Comparison of ENCODE assay signal across 8 cellular contexts in the genomic region with DNA sequence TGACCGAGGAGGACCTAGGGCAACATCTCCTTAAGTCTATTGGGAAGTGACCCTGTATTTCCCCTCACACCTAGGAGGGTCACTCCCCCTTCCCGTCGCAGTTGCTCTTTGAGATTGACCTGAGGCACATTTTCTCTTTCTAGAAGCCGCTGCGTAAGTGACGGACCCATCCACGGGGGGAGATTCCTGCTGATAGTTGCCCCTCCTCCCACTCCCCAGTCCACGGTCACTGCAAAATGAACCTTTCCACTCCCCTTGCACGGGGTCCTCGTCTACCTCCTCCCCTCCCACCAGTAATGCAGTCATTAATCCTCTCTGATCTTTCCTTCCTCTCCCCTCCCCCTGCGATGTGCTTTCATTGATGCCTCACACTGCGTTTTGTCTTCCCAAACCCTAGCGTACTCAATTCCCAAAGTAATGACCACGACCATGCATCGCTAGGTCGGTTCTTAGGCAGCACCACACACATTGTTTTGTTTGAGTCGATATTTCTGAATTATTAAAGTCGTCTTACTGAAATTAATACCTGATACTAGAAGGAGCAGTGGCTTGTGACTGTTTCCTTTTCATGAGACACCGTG. TPM values are rescaled to one million over a fixed set of nuclear protein-coding genes. Genes with fewer than 3 reads are reported as not detected.
DNase-seq lines count a peak whose midpoint lies in the region; ATAC-seq, FAIRE-seq and TF ChIP-seq lines count a peak whose summit lies in the region.

No MANE protein-coding gene starts in this region.

- peak overlapping the region; percentile 35 for H2AK5ac ChIP-seq in IMR-90 (ENCODE audit: low read depth, low read length)

- H3K4me1 Mint-ChIP-seq in T-cell = peaks cover 46 to 56% (median 49%) of the 10 kb centered on the region in 3 donors
- peaks cover 47% of the 10 kb centered on the region for H3K4me1 Mint-ChIP-seq in central memory CD8-positive, alpha-beta T cell

- H4K20me1 ChIP-seq in IMR-90 (ENCODE audit: insufficient read depth, low read length) = no peaks in the 10 kb centered on the region; the same call in 1 of the 2 replicates
- no peaks in the 10 kb centered on the region for H4K20me1 ChIP-seq in keratinocyte (ENCODE audit: control insufficient read depth, extremely low read depth, insufficient read depth, low read length)

- peaks cover 6 to 10% of the 10 kb centered on the region in 2 donors for H3K27me3 Mint-ChIP-seq in T-cell
- H3K27me3 Mint-ChIP-seq in central memory CD8-positive, alpha-beta T cell = peaks cover 23% of the 10 kb centered on the region

- peak overlapping the region; percentile 66 for H4K91ac ChIP-seq in IMR-90 (ENCODE audit: insufficient read depth, low read depth, low read length)

- H3K36me3 ChIP-seq in IMR-90 (ENCODE audit: control insufficient read depth, insufficient read depth, low read length) (no peaks in the 10 kb centered on the region), keratinocyte (ENCODE audit: control insufficient read depth in 2 of 2, extremely low read depth in 1 of 2, insufficient read depth in 2 of 2, low read length in 2 of 2) (no peaks in the 10 kb centered on the region)

- intact Hi-C loops in IMR-90 (cut with micrococcal nuclease) = loop anchor here (1.0 to 5.0 kb wide), 4 partner anchors 81 to 163 kb away; a partner anchor contains a TSS

- H3K18ac ChIP-seq in IMR-90 (ENCODE audit: low read depth, low read length) = peak overlapping the region; percentile 5

- H3K4me3 ChIP-seq in IMR-90 (ENCODE audit: insufficient read depth, low read depth, low read length) (peak overlapping the region; percentile 74), keratinocyte (ENCODE audit: control insufficient read depth in 2 of 3, extremely low read depth in 1 of 3, insufficient read depth in 2 of 3, low read depth in 1 of 3, low read length in 3 of 3) (peak overlapping the region; percentile 74 to 91 (median 77))

- H3K9me3 Mint-ChIP-seq in T-cell = no peaks in the 10 kb centered on the region
- H3K9me3 Mint-ChIP-seq in central memory CD8-positive, alpha-beta T cell = no peaks in the 10 kb centered on the region

- peak overlapping the region; percentile 7; the same call in 1 of the 2 replicates for H4K5ac ChIP-seq in IMR-90 (ENCODE audit: low read depth, low read length)

- TF ChIP-seq CTCF in GM10248 (IDR thresholded peaks at IDR 0.05; ENCODE audit: control extremely low read depth, extremely low read depth, low read depth, missing control alignments) (no peak), IMR-90 (conservative IDR thresholded peaks at IDR 0.05; ENCODE audit: low read depth, low read length) (no peak), keratinocyte (optimal IDR thresholded peaks at IDR 0.05 in 1 of 3, IDR thresholded peaks at IDR 0.05 in 1 of 3, conservative IDR thresholded peaks at IDR 0.05 in 1 of 3; ENCODE audit: extremely low read depth in 1 of 3, insufficient read depth in 2 of 3, low read length in 3 of 3) (no peak)

- peak overlapping the region; percentile 76 for H3K9ac ChIP-seq in IMR-90 (ENCODE audit: low read depth, low read length)
- H3K9ac ChIP-seq in keratinocyte (ENCODE audit: control insufficient read depth, extremely low read depth, insufficient read depth, low read length) = peak overlapping the region; percentile 93

- no peak for TF ChIP-seq RAD21 in IMR-90 (IDR thresholded peaks at IDR 0.05; ENCODE audit: low read length)

- WGBS in IMR-90 (ENCODE audit: extremely low coverage in 2 of 2, insufficient read length in 1 of 2), 2 experiments = 0% methylated on average over 11 of the region's 19 CpGs; no CpG with 5 or more reads in 1 of the 2 experiments

- DNase-seq in GM10248 (ENCODE audit: extremely low spot score) (peak; percentile 43), IMR-90 (peak; percentile 29), T-cell (peak in 19 of 34 experiments; percentile 1 to 29 (median 4)), keratinocyte (ENCODE audit: low read depth, low spot score) (no peak), NCI-H1048 (lab: John Stamatoyannopoulos, UW) (no peak)
- no peak for DNase-seq in central memory CD8-positive, alpha-beta T cell (ENCODE audit: low spot score in 2 of 2)
- DNase-seq in stimulated activated CD4-positive, alpha-beta T cell treated with anti-CD3 and anti-CD28 coated beads, Interleukin-15, amount 100 ng/mL, for 48 hours (ENCODE audit: low read depth in 2 of 2) = peak; percentile 2 to 6

- dilution Hi-C loops in IMR-90 (cut with HindIII; ENCODE audit: low sequenced_read_pairs, unreplicated experiment) = no loop called here
- dilution Hi-C loops in keratinocyte (cut with MboI; ENCODE audit: extremely low pct_ligation_motif_present, low sequenced_read_pairs) = loop anchor here (25.0 kb wide), 1 partner anchor 138 kb away; no protein-coding TSS in a partner anchor

- H3K79me2 ChIP-seq in keratinocyte (ENCODE audit: control insufficient read depth, insufficient read depth, low read length) = peaks cover 54% of the 10 kb centered on the region

- H3K27me3 ChIP-seq in IMR-90 (ENCODE audit: control insufficient read depth, insufficient read depth, low read length) = no peaks in the 10 kb centered on the region
- H3K27me3 ChIP-seq in keratinocyte (ENCODE audit: control insufficient read depth, extremely low read depth, insufficient read depth, low read length) = no peaks in the 10 kb centered on the region

- H3K56ac ChIP-seq in IMR-90 (ENCODE audit: extremely low read depth, insufficient read depth, low read length) = peak overlapping the region; percentile 62

- peak overlapping the region; percentile 10 to 72 for H4K8ac ChIP-seq in IMR-90 (ENCODE audit: low read depth in 2 of 2, low read length in 2 of 2)

- H3K4me1 ChIP-seq in IMR-90 (ENCODE audit: control insufficient read depth, insufficient read depth, low read length) (peaks cover 3% of the 10 kb centered on the region; the same call in 1 of the 2 replicates), keratinocyte (ENCODE audit: control insufficient read depth, extremely low read depth, insufficient read depth, low read length) (peaks cover 13% of the 10 kb centered on the region)

- H3K4me2 ChIP-seq in IMR-90 (ENCODE audit: low read depth, low read length) (peak overlapping the region; percentile 78), keratinocyte (ENCODE audit: control insufficient read depth, extremely low read depth, insufficient read depth, low read depth, low read length) (peak overlapping the region; percentile 93)

- in situ Hi-C loops in IMR-90 (cut with MboI; ENCODE audit: low sequenced_read_pairs) = no loop called here

- peak overlapping the region; percentile 86 for H3K14ac ChIP-seq in IMR-90 (replicated peaks; ENCODE audit: low read depth, low read length)

- H3K9me1 ChIP-seq in IMR-90 (ENCODE audit: insufficient read depth, low read length) (peaks cover 8% of the 10 kb centered on the region; the same call in 1 of the 2 replicates), keratinocyte (ENCODE audit: control insufficient read depth, extremely low read depth, insufficient read depth, low read length) (no peaks in the 10 kb centered on the region)

- ATAC-seq in GM21737 (IDR thresholded peaks at IDR 0.05; ENCODE audit: unreplicated experiment) (peak; percentile 35), IMR-90 (ENCODE audit: low read depth) (peak; percentile 3; the same call in 1 of the 2 replicates), T-cell (replicated peaks in 1 of 4) (peak; percentile 4 to 14 (median 14))
- ATAC-seq in central memory CD8-positive, alpha-beta T cell (replicated peaks; ENCODE audit: extremely low read depth, poor library complexity, severe bottlenecking) = peak; percentile 21

- peaks cover 6 to 22% of the 10 kb centered on the region in 2 experiments for H3K79me1 ChIP-seq in IMR-90 (ENCODE audit: low read depth in 1 of 2, low read length in 2 of 2)

- BruUV-seq in IMR-90 (replicated peaks; lab: Mats Ljungman, UMichigan) = no TSS peak

- CTCF ChIA-PET in GM10248 (lab: Yijun Ruan, JAX) = interaction anchor here (1.3 to 1.7 kb wide), 2 partner anchors 8 to 40 kb away, joined by 3 read pairs; no protein-coding TSS in a partner anchor
- CTCF ChIA-PET in IMR-90 (lab: Yijun Ruan, JAX) = no interaction called here
- CTCF ChIA-PET in T-cell (lab: Charles Lee) = interaction anchor here (0.6 to 0.8 kb wide), 4 partner anchors 31 to 110 kb away, joined by 3 to 5 read pairs (median 3); no protein-coding TSS in a partner anchor

- no peak overlapping the region for H2BK20ac ChIP-seq in IMR-90 (ENCODE audit: low read depth, low read length)

- H2AFZ ChIP-seq in IMR-90 (replicated peaks; ENCODE audit: low read length, poor library complexity) = peak overlapping the region; percentile 96
- peak overlapping the region; percentile 73 for H2AFZ ChIP-seq in keratinocyte (ENCODE audit: control insufficient read depth, low read length)

- POLR2A ChIA-PET in GM10248 (lab: Yijun Ruan, JAX) = no interaction called here
- POLR2A ChIA-PET in IMR-90 (lab: Charles Lee; ENCODE audit: unreplicated experiment) = no interaction called here
- POLR2A ChIA-PET in T-cell (lab: Charles Lee) = interaction anchor here in 1 of 2 donors (0.7 kb wide), 1 partner anchor 34 kb away, joined by 4 read pairs; no protein-coding TSS in a partner anchor

- H3K27ac ChIP-seq in IMR-90 (ENCODE audit: insufficient read depth, low read length) (peak overlapping the region; percentile 81), keratinocyte (ENCODE audit: control insufficient read depth, insufficient read depth, low read length) (peak overlapping the region; percentile 85)

- peak overlapping the region; percentile 98 for H2AK9ac ChIP-seq in IMR-90 (replicated peaks; ENCODE audit: low read depth, low read length, poor library complexity)

- peak overlapping the region; percentile 89 to 96 for H3K27ac Mint-ChIP-seq in T-cell
- H3K27ac Mint-ChIP-seq in central memory CD8-positive, alpha-beta T cell (ENCODE audit: low read depth) = peak overlapping the region; percentile 88

- no peak for TF ChIP-seq POLR2A in IMR-90 (IDR thresholded peaks at IDR 0.05; ENCODE audit: low read depth, low read length)

- peak overlapping the region; percentile 78 for H3K23ac ChIP-seq in IMR-90 (ENCODE audit: low read depth, low read length)

- peak overlapping the region; percentile 85 to 99 (median 90) for H3K4me3 Mint-ChIP-seq in T-cell
- H3K4me3 Mint-ChIP-seq in central memory CD8-positive, alpha-beta T cell = peak overlapping the region; percentile 96

- H3K36me3 Mint-ChIP-seq in T-cell = no peaks in the 10 kb centered on the region
- H3K36me3 Mint-ChIP-seq in central memory CD8-positive, alpha-beta T cell (ENCODE audit: insufficient read depth) = peaks cover 16% of the 10 kb centered on the region

- peak; percentile 44 for FAIRE-seq in keratinocyte (lab: Jason Lieb, UNC)

- peak overlapping the region; percentile 63; the same call in 2 of the 3 replicates for H2BK15ac ChIP-seq in IMR-90 (ENCODE audit: low read depth, low read length)

- peak overlapping the region; percentile 88 for H3K4ac ChIP-seq in IMR-90 (ENCODE audit: low read depth, low read length)

- H3K9me3 ChIP-seq in IMR-90 (ENCODE audit: control insufficient read depth, insufficient read depth, low read length) = no peaks in the 10 kb centered on the region
- no peaks in the 10 kb centered on the region for H3K9me3 ChIP-seq in keratinocyte (ENCODE audit: control insufficient read depth, low read depth, low read length)

- peak overlapping the region; percentile 81 for H2BK5ac ChIP-seq in IMR-90 (ENCODE audit: low read depth, low read length, poor library complexity, severe bottlenecking)

- H2BK120ac ChIP-seq in IMR-90 (ENCODE audit: low read depth, low read length) = peak overlapping the region; percentile 11; the same call in 1 of the 2 replicates

RNA-seq across cellular contexts. Expression of a gene that starts 0.8 kb away (rescaled TPM):
- 33.3 and 35.3 TPM in 2 replicates for total RNA-seq in IMR-90 (2012; rRNA removed)
- 8.2 and 12.8 TPM in 2 replicates for polyA plus RNA-seq in IMR-90 (2012; rRNA removed)
- 2.4 and 13.7 TPM in 2 replicates for polyA plus RNA-seq in IMR-90 (2012; cell fraction: cytosol; rRNA removed)
- polyA plus RNA-seq in IMR-90 (2012; cell fraction: nucleus; rRNA removed; ENCODE audit: low replicate concordance) = 21.7 and 25.1 TPM in 2 replicates
- 10 to 100 TPM; 50.9 to 77.4 (median 69.9) TPM for total RNA-seq in T-cell
- polyA plus RNA-seq in keratinocyte = 12.0 to 20.3 TPM (median 14.0 TPM) in 3 replicates
- polyA plus RNA-seq in keratinocyte (2011; ENCODE audit: low read depth) = 17.3 TPM
- polyA plus RNA-seq in keratinocyte (2011; cell fraction: cytosol; rRNA removed) = 4.1 and 9.8 TPM in 2 replicates
- polyA plus RNA-seq in keratinocyte (2011; cell fraction: nucleus; rRNA removed) = 31.3 and 45.7 TPM in 2 replicates
- 15.0 and 16.5 TPM in 2 replicates for polyA plus RNA-seq in keratinocyte (2012; ENCODE audit: low replicate concordance)
- polyA minus RNA-seq in keratinocyte = 11.3 to 58.0 TPM (median 37.4 TPM) in 3 replicates
- 15.3 TPM for polyA minus RNA-seq in keratinocyte (2011; cell fraction: cytosol; rRNA and poly(A)+ RNA removed)
- 113 and 121 TPM in 2 replicates for polyA minus RNA-seq in keratinocyte (2011; cell fraction: nucleus; rRNA and poly(A)+ RNA removed)

Comparison
In these comparisons a context has a peak if more than half of its experiments do, and no peak if none do; other contexts are left out.
1. DNase-seq: peak in GM10248 (single experiment), IMR-90 (single experiment), T-cell (19 of 34) and stimulated activated CD4-positive, alpha-beta T cell treated with anti-CD3 and anti-CD28 coated beads, Interleukin-15, amount 100 ng/mL, for 48 hours (2 of 2); none in central memory CD8-positive, alpha-beta T cell (0 of 2), keratinocyte (single experiment) and NCI-H1048 (single experiment).
2. Peak in every context shown above with its lines, with median percentiles within 50 percentile points of each other: ATAC-seq.